ENCODE assay signal across 8 cellular contexts in the genomic region with DNA sequence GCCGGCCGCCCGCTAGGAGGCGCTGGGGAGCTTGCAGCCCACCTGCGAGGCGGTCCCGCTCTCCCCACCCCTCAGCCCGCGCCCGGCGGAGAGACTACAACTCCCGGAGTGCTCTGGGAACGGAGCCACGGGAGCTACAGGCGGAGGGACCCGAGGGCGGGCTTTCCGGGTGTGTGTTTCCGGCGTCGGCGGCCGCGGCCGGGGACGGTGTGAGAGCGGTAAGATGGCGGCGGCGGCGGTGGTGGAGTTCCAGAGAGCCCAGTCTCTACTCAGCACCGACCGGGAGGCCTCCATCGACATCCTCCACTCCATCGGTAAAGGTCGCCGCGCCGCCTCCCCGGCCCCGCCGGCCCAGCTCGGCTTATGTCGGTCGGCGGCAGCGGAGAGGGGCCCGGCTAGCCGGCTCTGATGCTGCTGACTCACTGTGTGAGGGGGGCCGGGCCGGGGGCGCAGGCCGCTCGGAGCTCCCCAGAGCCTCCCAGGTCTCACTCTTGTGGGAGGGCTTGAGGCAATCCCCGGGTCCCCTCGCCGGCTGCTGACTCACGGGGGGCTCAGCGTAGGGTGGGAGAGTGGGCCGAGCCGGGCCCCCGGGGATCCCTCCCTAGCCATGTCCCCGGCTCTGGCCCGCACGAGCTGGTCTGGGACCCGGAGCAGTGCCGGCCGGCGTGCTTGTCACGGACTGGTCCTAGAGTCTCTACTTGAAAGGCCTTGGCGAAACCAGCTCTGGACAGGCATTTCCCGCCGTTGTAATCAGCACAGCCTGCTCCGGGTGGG. TPM values are rescaled to one million over a fixed set of nuclear protein-coding genes. Genes with fewer than 3 reads are reported as not detected.
DNase-seq lines count a peak whose midpoint lies in the region; ATAC-seq lines count a peak whose summit lies in the region.

A gene (plus strand): TSS at position 210 of the 774 bp plus-strand sequence. CDS start 14 bp downstream, at position 224.

- peak; percentile 82 for ATAC-seq in GM19468 (IDR thresholded peaks at IDR 0.05; ENCODE audit: extremely low read depth, unreplicated experiment)

- H3K27ac ChIP-seq in effector memory CD4-positive, alpha-beta T cell (ENCODE audit: insufficient read depth, low read length, poor library complexity, severe bottlenecking) = peak within 1 kb of the TSS; percentile 78

- H3K27me3 ChIP-seq in effector memory CD4-positive, alpha-beta T cell (replicated peaks; ENCODE audit: control insufficient read depth, insufficient read depth, low read length, poor library complexity, severe bottlenecking) = no peaks in the 10 kb centered on the region

- no peaks in the 10 kb centered on the region for H3K9me3 ChIP-seq in effector memory CD4-positive, alpha-beta T cell (ENCODE audit: control insufficient read depth, low read length)

- H3K36me3 ChIP-seq in effector memory CD4-positive, alpha-beta T cell (ENCODE audit: control insufficient read depth, insufficient read depth, low read length) = peaks cover 19% of the 10 kb centered on the region

- H3K4me3 ChIP-seq in effector memory CD4-positive, alpha-beta T cell (ENCODE audit: insufficient read depth, low read depth, low read length, poor library complexity, severe bottlenecking) = peak within 1 kb of the TSS; percentile 90

- CTCF ChIA-PET in activated CD8-positive, alpha-beta memory T cell treated with anti-CD3 and anti-CD28 coated beads for 36 hours (lab: Charles Lee) = interaction anchor here (0.5 to 3.3 kb wide), 16 partner anchors 10 to 144 kb away, joined by 3 to 33 read pairs (median 4); a partner anchor contains a TSS

- POLR2A ChIA-PET in activated CD8-positive, alpha-beta memory T cell treated with anti-CD3 and anti-CD28 coated beads for 36 hours (lab: Charles Lee) = interaction anchor here (0.6 to 1.3 kb wide), 4 partner anchors 18 to 224 kb away, joined by 3 read pairs; no protein-coding TSS in a partner anchor

- H3K4me1 ChIP-seq in effector memory CD4-positive, alpha-beta T cell (ENCODE audit: control insufficient read depth, insufficient read depth, low read length, poor library complexity, severe bottlenecking) = peaks cover 13% of the 10 kb centered on the region

- DNase-seq in COLO829 (ENCODE audit: low spot score) = peak; percentile 99
- DNase-seq in HT-29 (ENCODE audit: low spot score) = peak; percentile 99
- DNase-seq in NK-92 treated with Interleukin-12 subunit alpha and Interleukin-12 subunit beta, amount 100 ng/mL, for 24 hours (lab: John Stamatoyannopoulos, UW) = peak; percentile 97
- DNase-seq in effector memory CD4-positive, alpha-beta T cell = peak; percentile 96 to 98 (median 97)
- DNase-seq in medulla oblongata (ENCODE audit: extremely low spot score) = peak; percentile 98
- peak; percentile 97 for DNase-seq in stimulated activated CD8-positive, alpha-beta memory T cell treated with anti-CD3 and anti-CD28 coated beads, Interleukin-12 subunit alpha, Interleukin-12 subunit beta, amount 100 ng/mL, for 1 hour (ENCODE audit: low read depth)

RNA-seq across cellular contexts. Expression of the gene that starts here (rescaled TPM):
- 110 and 122 TPM in 2 replicates for total RNA-seq in HT-29 (2014; rRNA removed; shearing (Covaris generic))
- total RNA-seq in activated CD8-positive, alpha-beta memory T cell treated with anti-CD3 and anti-CD28 coated beads for 36 hours = 100 to 1,000 TPM; 168 to 172 TPM

Comparison
In these comparisons a context has a peak if more than half of its experiments do, and no peak if none do; other contexts are left out.
1. Peak in every context shown above with its lines: DNase-seq, ATAC-seq, H3K4me3 ChIP-seq and H3K27ac ChIP-seq.